In the genomic region with DNA sequence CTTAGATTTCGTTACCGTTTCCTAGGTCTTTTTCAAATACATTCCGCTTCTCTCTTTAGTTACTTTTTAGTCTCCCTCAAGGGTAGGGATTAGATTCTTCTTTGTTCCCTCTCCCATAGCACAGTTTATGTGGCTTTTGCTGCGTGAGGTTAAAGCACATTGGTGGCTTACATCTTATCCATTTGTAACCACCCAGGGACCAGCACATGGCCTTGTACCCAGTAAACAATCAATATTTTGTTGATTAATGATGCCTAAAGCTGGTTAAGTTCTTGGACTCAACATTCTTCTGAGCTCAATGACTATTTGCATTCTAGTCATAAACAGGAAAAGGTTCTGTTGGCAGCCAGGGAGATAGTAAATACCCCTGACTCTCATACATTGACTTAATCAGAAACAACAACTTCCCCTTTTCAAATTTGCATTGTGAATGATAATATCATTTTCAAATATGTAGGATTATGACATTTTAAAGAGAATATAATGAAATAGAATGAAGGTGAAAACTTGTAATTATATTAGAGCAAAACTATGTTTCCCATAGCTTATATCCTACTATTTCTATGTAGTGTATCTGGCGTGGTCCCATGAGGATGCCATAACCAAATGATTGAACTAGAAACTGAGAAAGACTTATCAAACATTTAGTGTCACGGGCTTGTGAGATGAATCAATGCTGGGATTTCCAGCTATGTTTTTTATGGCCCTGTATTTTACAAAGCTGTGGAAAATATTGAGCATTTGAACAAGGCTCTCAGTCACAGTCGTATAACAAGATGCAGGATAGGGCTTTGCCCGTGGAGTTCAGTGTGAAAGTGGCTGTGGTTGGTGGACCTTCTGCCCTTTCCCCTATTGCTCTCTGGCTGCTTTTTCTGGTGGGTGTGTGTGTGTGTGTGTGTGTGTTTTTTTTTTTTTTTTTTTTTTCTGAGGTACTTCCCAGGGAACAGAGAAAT, we compare ENCODE assay signal across 10 cellular contexts.
DNase-seq lines count a peak whose midpoint lies in the region; ATAC-seq lines count a peak whose summit lies in the region.
"Had no signal": no experiment of that assay in that cellular context is flagged by ENCODE, and none has a peak within 500 bp of the region (broad histone marks: within the 10 kb centered on the region; RNA-seq: fewer than 3 reads in every experiment).

No MANE protein-coding gene starts in this region.

- H3K27ac Mint-ChIP-seq in activated CD4-positive, alpha-beta T cell treated with anti-CD3 and anti-CD28 coated beads, Interleukin-2, amount 10 ng/mL, durations not matched to agents 7 days and 5 days: no peak overlapping the region
- no peak overlapping the region for H3K27ac Mint-ChIP-seq in T-helper 17 cell
- H3K27ac Mint-ChIP-seq: nephron progenitor cell had no signal

- peaks cover 19% of the 10 kb centered on the region for H3K27me3 Mint-ChIP-seq in activated CD4-positive, alpha-beta T cell treated with anti-CD3 and anti-CD28 coated beads, Interleukin-2, amount 10 ng/mL, durations not matched to agents 7 days and 5 days
- H3K27me3 Mint-ChIP-seq in T-helper 17 cell: peaks cover 13% of the 10 kb centered on the region

- peak; percentile 36 to 58 for DNase-seq in activated CD4-positive, alpha-beta T cell treated with anti-CD3 and anti-CD28 coated beads, Interleukin-2, amount 50 U/mL, for 48 hours
- DNase-seq in activated CD4-positive, alpha-beta T cell treated with anti-CD3 and anti-CD28 coated beads, Interleukin-2, amount 10 ng/mL, durations not matched to agents 7 days and 5 days: no peak
- peak; percentile 1 for DNase-seq in stimulated activated CD8-positive, alpha-beta memory T cell treated with anti-CD3 and anti-CD28 coated beads, Interleukin-12 subunit alpha, Interleukin-12 subunit beta, amount 100 ng/mL, for 24 hours (ENCODE audit: extremely low read depth)
- DNase-seq in T-helper 17 cell (no peak), islet precursor cell (no peak), NCI-H82 treated with DMSO at 0.1 percent for 48 hours (lab: John Stamatoyannopoulos, UW; ENCODE audit: unreplicated experiment) (no peak)
- DNase-seq: adrenal gland, nephron progenitor cell had no signal

- H3K36me3 Mint-ChIP-seq in activated CD4-positive, alpha-beta T cell treated with anti-CD3 and anti-CD28 coated beads, Interleukin-2, amount 10 ng/mL, durations not matched to agents 7 days and 5 days (ENCODE audit: low read depth): no peaks in the 10 kb centered on the region
- no peaks in the 10 kb centered on the region for H3K36me3 Mint-ChIP-seq in T-helper 17 cell (ENCODE audit: low read depth)

- H3K4me1 Mint-ChIP-seq in activated CD4-positive, alpha-beta T cell treated with anti-CD3 and anti-CD28 coated beads, Interleukin-2, amount 10 ng/mL, durations not matched to agents 7 days and 5 days: no peaks in the 10 kb centered on the region
- H3K4me1 Mint-ChIP-seq in T-helper 17 cell: peaks cover 4% of the 10 kb centered on the region

- no peak overlapping the region for H3K4me3 Mint-ChIP-seq in activated CD4-positive, alpha-beta T cell treated with anti-CD3 and anti-CD28 coated beads, Interleukin-2, amount 10 ng/mL, durations not matched to agents 7 days and 5 days
- H3K4me3 Mint-ChIP-seq in T-helper 17 cell: no peak overlapping the region
- H3K4me3 Mint-ChIP-seq: nephron progenitor cell had no signal

- H3K9me3 Mint-ChIP-seq in activated CD4-positive, alpha-beta T cell treated with anti-CD3 and anti-CD28 coated beads, Interleukin-2, amount 10 ng/mL, durations not matched to agents 7 days and 5 days: no peaks in the 10 kb centered on the region

- H3K9me3 ChIP-seq in T-helper 17 cell (ENCODE audit: control insufficient read depth, low read length, poor library complexity, severe bottlenecking): no peaks in the 10 kb centered on the region
- H3K9me3 ChIP-seq: adrenal gland had no signal

- POLR2A ChIA-PET in activated CD4-positive, alpha-beta T cell treated with anti-CD3 and anti-CD28 coated beads, Interleukin-2, amount 10 ng/mL, durations not matched to agents 7 days and 5 days (lab: Charles Lee): no interaction called here

- ATAC-seq in GM21786 (IDR thresholded peaks at IDR 0.05; ENCODE audit: unreplicated experiment) (peak; percentile 89), HG03469 (IDR thresholded peaks at IDR 0.05; ENCODE audit: unreplicated experiment) (peak; percentile 79), T-helper 17 cell (no peak)

- CTCF ChIA-PET in activated CD4-positive, alpha-beta T cell treated with anti-CD3 and anti-CD28 coated beads, Interleukin-2, amount 10 ng/mL, durations not matched to agents 7 days and 5 days (lab: Charles Lee): no interaction called here

Comparison
In these comparisons a context has a peak if more than half of its experiments do, and no peak if none do; other contexts are left out.
1. DNase-seq: peak in activated CD4-positive, alpha-beta T cell treated with anti-CD3 and anti-CD28 coated beads, Interleukin-2, amount 50 U/mL, for 48 hours (2 of 2) and stimulated activated CD8-positive, alpha-beta memory T cell treated with anti-CD3 and anti-CD28 coated beads, Interleukin-12 subunit alpha, Interleukin-12 subunit beta, amount 100 ng/mL, for 24 hours (single experiment); none in activated CD4-positive, alpha-beta T cell treated with anti-CD3 and anti-CD28 coated beads, Interleukin-2, amount 10 ng/mL, durations not matched to agents 7 days and 5 days (single experiment), T-helper 17 cell (0 of 3), islet precursor cell (single experiment) and NCI-H82 treated with DMSO at 0.1 percent for 48 hours (single experiment).